Comparison of ENCODE assay signal across 11 cellular contexts in genomic region chr11:120185678-120186407, GRCh38. TPM values are rescaled to one million over a fixed set of nuclear protein-coding genes. Genes with fewer than 3 reads are reported as not detected.
DNase-seq lines count a peak whose midpoint lies in the region; ATAC-seq and TF ChIP-seq lines count a peak whose summit lies in the region.
"Had no signal": no experiment of that assay in that cellular context is flagged by ENCODE, and none has a peak within 500 bp of the region (broad histone marks: within the 10 kb centered on the region; RNA-seq: fewer than 3 reads in every experiment).

No MANE protein-coding gene starts in this region.

- WGBS in thymus = 97% methylated on average over 3 of the region's 3 CpGs

- no peak for TF ChIP-seq CTCF in nephron (IDR thresholded peaks at IDR 0.05; ENCODE audit: unreplicated experiment in 3 of 3)

- no peaks in the 10 kb centered on the region for H3K36me3 ChIP-seq in thymus (ENCODE audit: control insufficient read depth, insufficient read depth)

- ATAC-seq in Right ventricle myocardium inferior (peak; percentile 10), GM21515 (IDR thresholded peaks at IDR 0.05; ENCODE audit: unreplicated experiment) (no peak)

- no peaks in the 10 kb centered on the region for H3K9me3 ChIP-seq in thymus (ENCODE audit: control insufficient read depth)

- H3K27me3 Mint-ChIP-seq in nephron (ENCODE audit: low read depth) = peaks cover 7% of the 10 kb centered on the region

- H3K27ac Mint-ChIP-seq in nephron = peak overlapping the region; percentile 98 to 99 (median 98)

- in situ Hi-C loops in G401 (cut with HindIII; ENCODE audit: low sequenced_read_pairs) = no loop called here

- H3K27ac ChIP-seq in thymus (ENCODE audit: low read depth) = peak overlapping the region; percentile 26
- H3K27ac ChIP-seq: 22Rv1 had no signal

- no peaks in the 10 kb centered on the region for H3K36me3 Mint-ChIP-seq in nephron (ENCODE audit: low read depth)

- no peaks in the 10 kb centered on the region for H3K4me1 ChIP-seq in thymus (ENCODE audit: control insufficient read depth, insufficient read depth, low read length)

- H3K4me1 Mint-ChIP-seq in nephron = peaks cover 94% of the 10 kb centered on the region

- H3K27me3 ChIP-seq in thymus (ENCODE audit: control insufficient read depth, insufficient read depth) = no peaks in the 10 kb centered on the region

- peak overlapping the region; percentile 21 to 49 (median 37) for H3K4me3 Mint-ChIP-seq in nephron

- no peak overlapping the region for H3K4me3 ChIP-seq in thymus (ENCODE audit: low read length)

- DNase-seq in DMS 273 (lab: John Stamatoyannopoulos, UW; ENCODE audit: unreplicated experiment) (peak; percentile 31), DMS 273 treated with DMSO at 0.1 percent for 48 hours (lab: John Stamatoyannopoulos, UW) (no peak), Right ventricle myocardium inferior (ENCODE audit: missing footprints) (no peak), G401 (ENCODE audit: low spot score) (no peak)
- no peak for DNase-seq in effector CD4-positive, alpha-beta T cell
- DNase-seq: activated CD4-positive, alpha-beta T cell treated with anti-CD3 and anti-CD28 coated beads, Interleukin-2, amount 50 U/mL, for 1 hour; NCI-H1048 had no signal

- intact Hi-C loops in Right ventricle myocardium inferior (cut with DNase I) = loop anchor here (2.0 kb wide), 1 partner anchor 25 kb away; the partner anchor contains the start of gene OAF

- H3K9me3 Mint-ChIP-seq in nephron = no peaks in the 10 kb centered on the region

RNA-seq across cellular contexts. Expression of gene OAF, which starts 25.0 kb away (rescaled TPM):
- 34.5 TPM for total RNA-seq in Right ventricle myocardium inferior
- 5.3 TPM for polyA plus RNA-seq in thymus
- total RNA-seq in G401 (2014; rRNA removed; shearing (Covaris generic)) = 13.8 and 18.3 TPM in 2 replicates

RNA-seq across cellular contexts. Expression of gene TRIM29, which starts 47.9 kb away (rescaled TPM):
- total RNA-seq in Right ventricle myocardium inferior = not detected
- 92.0 TPM for polyA plus RNA-seq in thymus
- total RNA-seq in G401 (2014; rRNA removed; shearing (Covaris generic)) = not detected in 2 replicates

RNA-seq across cellular contexts. Expression of gene POU2F3, which starts 54.1 kb away (rescaled TPM):
- 0.19 TPM for total RNA-seq in Right ventricle myocardium inferior
- 2.0 TPM for polyA plus RNA-seq in thymus
- not detected in 2 replicates for total RNA-seq in G401 (2014; rRNA removed; shearing (Covaris generic))
